32 cellular contexts compared by ENCODE assay signal in the genomic region with DNA sequence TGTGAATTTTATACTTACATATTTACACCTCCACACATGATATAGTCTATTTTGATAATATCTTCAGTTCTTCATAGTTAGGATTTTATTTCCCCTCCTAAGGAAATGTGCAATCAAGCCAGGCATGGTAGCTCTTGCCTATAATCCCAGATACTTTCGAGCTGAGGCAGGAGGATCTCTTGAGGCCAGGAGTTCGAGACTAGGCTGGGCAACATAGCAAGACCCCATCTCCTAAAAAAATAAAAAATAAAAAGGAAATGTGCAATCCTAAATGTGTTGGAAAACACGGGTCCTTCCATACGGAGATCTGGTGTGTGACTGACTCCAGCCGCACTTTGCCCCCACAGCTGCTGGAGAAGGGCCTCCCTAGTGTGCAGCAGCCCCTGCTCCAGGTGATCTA.
"Had no signal": no experiment of that assay in that cellular context is flagged by ENCODE, and none has a peak within 500 bp of the region (broad histone marks: within the 10 kb centered on the region; RNA-seq: fewer than 3 reads in every experiment).

No MANE protein-coding gene starts in this region.

- H3K27ac Mint-ChIP-seq: activated B cell treated with CpG ODN at 0.5 μM for 24 hours; activated CD8-positive, alpha-beta T cell treated with anti-CD3 and anti-CD28 coated beads for 36 hours; activated naive CD4-positive, alpha-beta T cell treated with anti-CD3 and anti-CD28 coated beads, Interleukin-2, amount 10 ng/mL, durations not matched to agents 7 days and 5 days; activated naive CD4-positive, alpha-beta T cell treated with anti-CD3 and anti-CD28 coated beads, Interleukin-2, amount 50 U/mL, for 72 hours; activated naive CD8-positive, alpha-beta T cell treated with anti-CD3 and anti-CD28 coated beads, Interleukin-2, amount 10 ng/mL, durations not matched to agents 7 days and 5 days; activated T-helper 1 cell treated with anti-CD3 and anti-CD28 coated beads, Interleukin-12 subunit alpha, Interleukin-12 subunit beta, Interleukin-2, Interleukin-4 antibody, amounts not matched to agents 30 ng/mL and 10 ng/mL and 1 ng/mL, durations not matched to agents 14 hours and 24 hours and 36 hours; brain; dendritic cell treated with granulocyte-macrophage colony-stimulating factor and Interleukin-4, amounts not matched to agents 40 ng/mL and 50 ng/mL, for 4 days; endodermal cell had no signal

- H3K9me3 ChIP-seq: ascending aorta, breast epithelium, gastrocnemius medialis, heart left ventricle had no signal

- DNase-seq: activated B cell treated with CpG ODN at 0.5 μM for 24 hours; activated CD4-positive, alpha-beta T cell treated with anti-CD3 and anti-CD28 coated beads for 48 hours; activated CD4-positive, alpha-beta T cell treated with anti-CD3 and anti-CD28 coated beads, Interleukin-2, amount 50 U/mL, for 1 hour; activated CD4-positive, alpha-beta T cell treated with anti-CD3 and anti-CD28 coated beads, Interleukin-2, amount 50 U/mL, for 48 hours; activated CD8-positive, alpha-beta memory T cell treated with anti-CD3 and anti-CD28 coated beads for 24 hours; activated CD8-positive, alpha-beta T cell treated with anti-CD3 and anti-CD28 coated beads for 36 hours; activated gamma-delta T cell; activated naive CD4-positive, alpha-beta T cell; activated naive CD4-positive, alpha-beta T cell treated with anti-CD3 and anti-CD28 coated beads, Interleukin-2, amount 10 ng/mL, durations not matched to agents 7 days and 5 days; activated naive CD8-positive, alpha-beta T cell treated with anti-CD3 and anti-CD28 coated beads, Interleukin-2, amount 10 ng/mL, durations not matched to agents 7 days and 5 days; activated T-cell treated with anti-CD3 and anti-CD28 coated beads, Interleukin-2, amount 50 U/mL, for 1 hour; activated T-cell treated with anti-CD3 and anti-CD28 coated beads, Interleukin-2, amount 50 U/mL, for 48 hours; central memory CD4-positive, alpha-beta T cell; dorsolateral prefrontal cortex; effector memory CD4-positive, alpha-beta T cell; endodermal cell; foreskin fibroblast; gastrocnemius medialis; glutamatergic neuron; heart left ventricle; T-helper 2 cell had no signal

- H3K27ac ChIP-seq: ascending aorta, breast epithelium, cardiac muscle cell, coronary artery, dorsolateral prefrontal cortex, gastrocnemius medialis, heart left ventricle, VCaP had no signal

- H3K9me3 Mint-ChIP-seq: activated B cell treated with CpG ODN at 0.5 μM for 24 hours; activated CD8-positive, alpha-beta T cell treated with anti-CD3 and anti-CD28 coated beads for 36 hours; activated naive CD4-positive, alpha-beta T cell treated with anti-CD3 and anti-CD28 coated beads, Interleukin-2, amount 10 ng/mL, durations not matched to agents 7 days and 5 days; activated naive CD4-positive, alpha-beta T cell treated with anti-CD3 and anti-CD28 coated beads, Interleukin-2, amount 50 U/mL, for 72 hours; activated naive CD8-positive, alpha-beta T cell treated with anti-CD3 and anti-CD28 coated beads, Interleukin-2, amount 10 ng/mL, durations not matched to agents 7 days and 5 days; activated T-helper 1 cell treated with anti-CD3 and anti-CD28 coated beads, Interleukin-12 subunit alpha, Interleukin-12 subunit beta, Interleukin-2, Interleukin-4 antibody, amounts not matched to agents 30 ng/mL and 10 ng/mL and 1 ng/mL, durations not matched to agents 14 hours and 24 hours and 36 hours; brain; dendritic cell treated with granulocyte-macrophage colony-stimulating factor and Interleukin-4, amounts not matched to agents 40 ng/mL and 50 ng/mL, for 4 days; endodermal cell had no signal

- H3K4me1 ChIP-seq: breast epithelium, gastrocnemius medialis had no signal

- H3K4me3 Mint-ChIP-seq: activated B cell treated with CpG ODN at 0.5 μM for 24 hours; activated CD8-positive, alpha-beta T cell treated with anti-CD3 and anti-CD28 coated beads for 36 hours; activated naive CD4-positive, alpha-beta T cell treated with anti-CD3 and anti-CD28 coated beads, Interleukin-2, amount 10 ng/mL, durations not matched to agents 7 days and 5 days; activated naive CD8-positive, alpha-beta T cell treated with anti-CD3 and anti-CD28 coated beads, Interleukin-2, amount 10 ng/mL, durations not matched to agents 7 days and 5 days; activated T-helper 1 cell treated with anti-CD3 and anti-CD28 coated beads, Interleukin-12 subunit alpha, Interleukin-12 subunit beta, Interleukin-2, Interleukin-4 antibody, amounts not matched to agents 30 ng/mL and 10 ng/mL and 1 ng/mL, durations not matched to agents 14 hours and 24 hours and 36 hours; brain; dendritic cell treated with granulocyte-macrophage colony-stimulating factor and Interleukin-4, amounts not matched to agents 40 ng/mL and 50 ng/mL, for 4 days; endodermal cell had no signal

- ATAC-seq: activated CD4-positive, CD25-positive, alpha-beta regulatory T cell treated with anti-CD3 and anti-CD28 coated beads, Interleukin-2, amount 50 U/mL, for 24 hours; activated CD8-positive, alpha-beta T cell treated with anti-CD3 and anti-CD28 coated beads for 36 hours; activated naive CD4-positive, alpha-beta T cell treated with anti-CD3 and anti-CD28 coated beads, Interleukin-2, amount 50 U/mL, for 72 hours; esophagus mucosa; gastrocnemius medialis; heart left ventricle had no signal

- H3K4me3 ChIP-seq: ascending aorta, breast epithelium, cardiac muscle cell, coronary artery, dorsolateral prefrontal cortex, gastrocnemius medialis, heart left ventricle had no signal

- H3K36me3 ChIP-seq: breast epithelium, cardiac muscle cell had no signal

- H3K36me3 Mint-ChIP-seq: activated naive CD4-positive, alpha-beta T cell treated with anti-CD3 and anti-CD28 coated beads, Interleukin-2, amount 10 ng/mL, durations not matched to agents 7 days and 5 days; activated naive CD4-positive, alpha-beta T cell treated with anti-CD3 and anti-CD28 coated beads, Interleukin-2, amount 50 U/mL, for 72 hours; activated naive CD8-positive, alpha-beta T cell treated with anti-CD3 and anti-CD28 coated beads, Interleukin-2, amount 10 ng/mL, durations not matched to agents 7 days and 5 days had no signal

- H3K4me1 Mint-ChIP-seq: activated B cell treated with CpG ODN at 0.5 μM for 24 hours; activated naive CD4-positive, alpha-beta T cell treated with anti-CD3 and anti-CD28 coated beads, Interleukin-2, amount 10 ng/mL, durations not matched to agents 7 days and 5 days had no signal

- H3K27me3 Mint-ChIP-seq: activated B cell treated with CpG ODN at 0.5 μM for 24 hours; activated CD8-positive, alpha-beta T cell treated with anti-CD3 and anti-CD28 coated beads for 36 hours; activated naive CD4-positive, alpha-beta T cell treated with anti-CD3 and anti-CD28 coated beads, Interleukin-2, amount 10 ng/mL, durations not matched to agents 7 days and 5 days; brain; dendritic cell treated with granulocyte-macrophage colony-stimulating factor and Interleukin-4, amounts not matched to agents 40 ng/mL and 50 ng/mL, for 4 days had no signal

- H3K27me3 ChIP-seq: ascending aorta, breast epithelium, cardiac muscle cell, dorsolateral prefrontal cortex, gastrocnemius medialis, heart left ventricle had no signal
